ENCODE assay signal across 1 cellular context in the genomic region with DNA sequence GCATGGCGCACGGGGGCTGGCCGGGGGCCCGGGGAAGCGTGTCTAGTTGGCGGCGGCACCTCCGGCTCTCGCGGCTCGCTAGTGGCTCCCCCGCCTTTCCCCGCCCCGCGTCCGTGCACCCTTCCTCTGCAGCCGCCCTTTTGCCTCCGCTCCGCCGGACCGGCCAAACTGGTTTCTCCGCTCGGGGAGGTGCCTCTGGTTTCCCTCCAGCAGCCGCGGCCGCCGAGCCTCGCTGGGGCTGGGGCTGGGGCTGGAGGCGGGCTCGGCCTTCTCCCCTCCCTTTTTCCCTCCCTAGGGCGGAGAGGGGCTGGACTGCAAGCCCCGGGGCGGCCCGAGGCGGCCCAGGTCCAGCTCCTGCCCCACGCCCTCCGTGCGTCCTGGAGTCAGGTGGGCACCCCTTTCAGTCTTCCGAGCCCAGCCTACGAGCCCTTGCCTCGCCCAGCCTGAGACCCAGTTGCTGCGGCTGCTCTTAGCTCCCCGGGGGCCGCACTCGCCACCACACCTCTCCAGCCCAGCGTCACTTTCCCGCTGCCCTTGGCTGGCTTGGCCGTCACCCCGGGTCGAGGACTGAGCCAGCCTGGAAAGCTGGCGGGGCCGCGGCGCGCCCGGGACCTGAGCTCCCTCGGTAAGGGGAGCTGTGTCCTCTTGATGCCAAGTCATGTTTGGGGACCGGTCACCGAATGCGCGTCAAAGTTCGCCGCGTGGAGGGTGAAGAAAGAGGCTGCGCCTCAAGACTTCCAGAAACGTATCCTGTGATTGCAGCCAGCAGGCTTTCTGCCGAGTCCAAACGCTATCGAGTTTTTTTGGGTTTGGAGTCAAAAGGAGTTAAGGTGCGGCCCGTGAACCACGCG.
TF ChIP-seq lines count a peak whose summit lies in the region.

A gene (minus strand): TSS at position 197 of the 851 bp plus-strand sequence. CDS start 71,508 bp downstream, outside the sequence.

TF ChIP-seq in liver, 16 proteins besides CTCF, POLR2A, EP300 and RAD21 (continued from another document):
- TF ChIP-seq TAF1 (conservative IDR thresholded peaks at IDR 0.05) (peak; percentile 62), FOXA1 (IDR thresholded peaks at IDR 0.05) (no peak)
